In genomic region chr6:161192636-161193411, GRCh38 we compare ENCODE assay signal across 1 cellular context.
TF ChIP-seq lines count a peak whose summit lies in the region.

No MANE protein-coding gene starts in this region.

TF ChIP-seq in K562, 482 proteins besides CTCF, POLR2A, EP300 and RAD21 (continued from another document):
- TF ChIP-seq, protein P1, sequence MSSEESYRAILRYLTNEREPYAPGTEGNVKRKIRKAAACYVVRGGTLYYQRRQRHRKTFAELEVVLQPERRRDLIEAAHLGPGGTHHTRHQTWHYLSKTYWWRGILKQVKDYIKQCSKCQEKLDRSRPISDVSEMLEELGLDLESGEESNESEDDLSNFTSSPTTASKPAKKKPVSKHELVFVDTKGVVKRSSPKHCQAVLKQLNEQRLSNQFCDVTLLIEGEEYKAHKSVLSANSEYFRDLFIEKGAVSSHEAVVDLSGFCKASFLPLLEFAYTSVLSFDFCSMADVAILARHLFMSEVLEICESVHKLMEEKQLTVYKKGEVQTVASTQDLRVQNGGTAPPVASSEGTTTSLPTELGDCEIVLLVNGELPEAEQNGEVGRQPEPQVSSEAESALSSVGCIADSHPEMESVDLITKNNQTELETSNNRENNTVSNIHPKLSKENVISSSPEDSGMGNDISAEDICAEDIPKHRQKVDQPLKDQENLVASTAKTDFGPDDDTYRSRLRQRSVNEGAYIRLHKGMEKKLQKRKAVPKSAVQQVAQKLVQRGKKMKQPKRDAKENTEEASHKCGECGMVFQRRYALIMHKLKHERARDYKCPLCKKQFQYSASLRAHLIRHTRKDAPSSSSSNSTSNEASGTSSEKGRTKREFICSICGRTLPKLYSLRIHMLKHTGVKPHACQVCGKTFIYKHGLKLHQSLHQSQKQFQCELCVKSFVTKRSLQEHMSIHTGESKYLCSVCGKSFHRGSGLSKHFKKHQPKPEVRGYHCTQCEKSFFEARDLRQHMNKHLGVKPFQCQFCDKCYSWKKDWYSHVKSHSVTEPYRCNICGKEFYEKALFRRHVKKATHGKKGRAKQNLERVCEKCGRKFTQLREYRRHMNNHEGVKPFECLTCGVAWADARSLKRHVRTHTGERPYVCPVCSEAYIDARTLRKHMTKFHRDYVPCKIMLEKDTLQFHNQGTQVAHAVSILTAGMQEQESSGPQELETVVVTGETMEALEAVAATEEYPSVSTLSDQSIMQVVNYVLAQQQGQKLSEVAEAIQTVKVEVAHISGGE (CRISPR knock-in tag; IDR thresholded peaks at IDR 0.05): no peak
- no peak for TF ChIP-seq U2AF1 (optimal IDR thresholded peaks at IDR 0.05; ENCODE audit: low read depth, low read length)
- TF ChIP-seq, protein P2, sequence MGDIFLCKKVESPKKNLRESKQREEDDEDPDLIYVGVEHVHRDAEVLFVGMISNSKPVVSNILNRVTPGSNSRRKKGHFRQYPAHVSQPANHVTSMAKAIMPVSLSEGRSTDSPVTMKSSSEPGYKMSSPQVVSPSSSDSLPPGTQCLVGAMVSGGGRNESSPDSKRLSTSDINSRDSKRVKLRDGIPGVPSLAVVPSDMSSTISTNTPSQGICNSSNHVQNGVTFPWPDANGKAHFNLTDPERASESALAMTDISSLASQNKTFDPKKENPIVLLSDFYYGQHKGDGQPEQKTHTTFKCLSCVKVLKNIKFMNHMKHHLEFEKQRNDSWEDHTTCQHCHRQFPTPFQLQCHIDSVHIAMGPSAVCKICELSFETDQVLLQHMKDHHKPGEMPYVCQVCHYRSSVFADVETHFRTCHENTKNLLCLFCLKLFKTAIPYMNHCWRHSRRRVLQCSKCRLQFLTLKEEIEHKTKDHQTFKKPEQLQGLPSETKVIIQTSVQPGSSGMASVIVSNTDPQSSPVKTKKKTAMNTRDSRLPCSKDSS (IDR thresholded peaks at IDR 0.05; ENCODE audit: low read depth, partially characterized antibody): peak; percentile 69
- TF ChIP-seq, protein P3, sequence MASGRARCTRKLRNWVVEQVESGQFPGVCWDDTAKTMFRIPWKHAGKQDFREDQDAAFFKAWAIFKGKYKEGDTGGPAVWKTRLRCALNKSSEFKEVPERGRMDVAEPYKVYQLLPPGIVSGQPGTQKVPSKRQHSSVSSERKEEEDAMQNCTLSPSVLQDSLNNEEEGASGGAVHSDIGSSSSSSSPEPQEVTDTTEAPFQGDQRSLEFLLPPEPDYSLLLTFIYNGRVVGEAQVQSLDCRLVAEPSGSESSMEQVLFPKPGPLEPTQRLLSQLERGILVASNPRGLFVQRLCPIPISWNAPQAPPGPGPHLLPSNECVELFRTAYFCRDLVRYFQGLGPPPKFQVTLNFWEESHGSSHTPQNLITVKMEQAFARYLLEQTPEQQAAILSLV (tag; IDR thresholded peaks at IDR 0.05): peak; percentile 77; the same call in 1 of the 2 replicates
